ENCODE assay signal across 1 cellular context in genomic region chr2:224969095-224969494, GRCh38.
TF ChIP-seq lines count a peak whose summit lies in the region.

No MANE protein-coding gene starts in this region.

TF ChIP-seq in GM12878, 131 proteins besides CTCF, POLR2A, EP300 and RAD21:
- TF ChIP-seq RFX5 (IDR thresholded peaks at IDR 0.05; ENCODE audit: low read depth, low read length): no peak
